ENCODE assay signal across 19 cellular contexts in the genomic region with DNA sequence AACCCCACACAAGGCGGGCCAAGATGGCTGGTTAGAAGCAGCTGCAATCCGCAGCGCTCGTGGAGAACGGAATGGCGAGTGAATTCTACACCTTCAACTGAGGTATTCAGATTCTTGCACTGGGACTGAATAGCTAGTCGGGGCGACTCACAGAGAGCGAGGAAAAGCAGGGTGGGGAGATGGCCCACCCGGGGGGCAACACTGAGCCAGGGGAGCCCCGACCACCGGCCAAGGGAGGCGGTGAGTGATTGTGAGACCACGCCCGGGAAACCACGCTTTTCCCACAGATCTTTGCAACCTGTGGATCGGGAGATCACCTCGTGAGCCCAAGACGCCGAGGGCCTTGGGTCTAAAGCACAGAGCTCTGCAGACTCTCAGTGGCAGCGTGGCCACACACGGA. TPM values are rescaled to one million over a fixed set of nuclear protein-coding genes. Genes with fewer than 3 reads are reported as not detected.
"Had no signal": no experiment of that assay in that cellular context is flagged by ENCODE, and none has a peak within 500 bp of the region (broad histone marks: within the 10 kb centered on the region; RNA-seq: fewer than 3 reads in every experiment).

No MANE protein-coding gene starts in this region.

- DNase-seq: foreskin keratinocyte; kidney; left cardiac atrium; left ventricle myocardium superior; mesenchymal stem cell; midbrain; naive B cell; small intestine; stimulated activated CD4-positive, alpha-beta T cell treated with anti-CD3 and anti-CD28 coated beads, Interleukin-2, amount 100 ng/mL, for 48 hours; stimulated activated naive CD4-positive, alpha-beta T cell treated with Interleukin-2 at 50 U/mL for 16 hours; thyroid gland had no signal

- H3K9me3 Mint-ChIP-seq: dendritic cell treated with granulocyte-macrophage colony-stimulating factor and Interleukin-4, amounts not matched to agents 40 ng/mL and 50 ng/mL, for 4 days; naive B cell; type B pancreatic cell had no signal

- H3K4me3 Mint-ChIP-seq: dendritic cell treated with granulocyte-macrophage colony-stimulating factor and Interleukin-4, amounts not matched to agents 40 ng/mL and 50 ng/mL, for 4 days; naive B cell; nephron; type B pancreatic cell had no signal

- H3K4me2 ChIP-seq: hepatocyte had no signal

- H3K9me3 ChIP-seq: thyroid gland, vagina had no signal

- H3K4me1 Mint-ChIP-seq: nephron had no signal

- H3K27me3 ChIP-seq: foreskin keratinocyte, hepatocyte, thyroid gland, vagina had no signal

- H3K27ac Mint-ChIP-seq: dendritic cell treated with granulocyte-macrophage colony-stimulating factor and Interleukin-4, amounts not matched to agents 40 ng/mL and 50 ng/mL, for 4 days; naive B cell; nephron; type B pancreatic cell had no signal

- H3K27me3 Mint-ChIP-seq: dendritic cell treated with granulocyte-macrophage colony-stimulating factor and Interleukin-4, amounts not matched to agents 40 ng/mL and 50 ng/mL, for 4 days; naive B cell; type B pancreatic cell had no signal

- H3K27ac ChIP-seq: foreskin keratinocyte, hepatocyte, thyroid gland, vagina had no signal

- H3K79me2 ChIP-seq: hepatocyte had no signal

- H2AFZ ChIP-seq: hepatocyte had no signal

- H3K4me3 ChIP-seq: hepatocyte, lung, thyroid gland, vagina had no signal

- H3K4me1 ChIP-seq: foreskin keratinocyte, thyroid gland, vagina had no signal

RNA-seq across cellular contexts. Expression of a gene that starts 50.3 kb away (rescaled TPM):
- total RNA-seq: endothelial cell of umbilical vein, left cardiac atrium, left ventricle myocardium superior, sciatic nerve had no signal
